17 cellular contexts compared by ENCODE assay signal in the genomic region with DNA sequence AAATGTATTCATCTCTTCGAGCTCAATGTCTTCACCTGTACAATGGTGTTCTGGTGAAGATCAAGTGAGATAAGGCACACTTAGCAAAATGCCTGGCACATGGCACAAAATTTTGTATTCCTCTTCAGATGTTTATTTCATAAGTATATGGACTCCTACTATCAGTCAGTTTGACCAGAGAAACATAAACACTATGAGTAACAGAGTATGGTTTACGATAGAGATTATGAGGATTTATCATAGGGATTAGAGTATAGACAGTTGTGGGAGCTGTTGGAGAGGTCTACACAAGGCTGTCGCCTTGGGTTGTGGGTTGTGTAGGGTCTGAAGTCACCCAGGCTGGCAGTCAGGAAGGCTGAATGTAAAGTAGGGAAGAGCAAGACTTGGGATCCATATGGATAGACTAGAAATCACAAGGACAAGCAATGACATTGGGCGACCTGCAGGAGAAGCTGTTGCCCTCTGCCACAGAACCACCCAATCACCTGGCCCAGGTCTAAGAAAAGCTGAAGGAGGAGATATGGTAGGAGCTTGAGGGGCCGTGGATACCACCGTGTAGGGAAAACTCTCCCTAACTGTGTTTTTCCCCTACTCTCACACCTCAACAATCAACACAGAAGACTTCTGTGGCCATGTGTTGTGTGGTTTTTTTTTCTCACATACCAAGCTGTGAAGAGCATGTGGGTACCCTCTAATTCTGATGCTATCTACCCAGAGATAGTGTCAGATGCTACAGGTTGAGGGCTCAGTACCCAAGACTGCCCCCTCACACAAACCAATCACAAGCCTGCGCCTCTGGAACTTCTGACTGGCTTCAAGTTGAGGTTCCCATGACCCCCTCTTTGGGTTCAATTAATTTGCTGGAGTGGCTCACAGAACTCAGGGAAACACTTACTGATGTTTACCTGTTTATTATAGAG.
DNase-seq lines count a peak whose midpoint lies in the region; ATAC-seq and TF ChIP-seq lines count a peak whose summit lies in the region.
"Had no signal": no experiment of that assay in that cellular context is flagged by ENCODE, and none has a peak within 500 bp of the region (broad histone marks: within the 10 kb centered on the region; RNA-seq: fewer than 3 reads in every experiment).

No MANE protein-coding gene starts in this region.

- no peaks in the 10 kb centered on the region for H4K20me1 ChIP-seq in SU-DHL-6 (ENCODE audit: low read depth, low read length)
- H4K20me1 ChIP-seq: BLaER1 had no signal

- H3K27ac Mint-ChIP-seq in stimulated activated memory B cell treated with anti-CD40 and anti-IgM and Interleukin-4, amounts not matched to agents 10 μg/mL and 1 μg/mL and 100 μg/mL, for 72 hours, result peak overlapping the region; percentile 3
- H3K27ac Mint-ChIP-seq in stimulated activated naive B cell treated with anti-CD40 and anti-IgM and Interleukin-4, amounts not matched to agents 10 μg/mL and 1 μg/mL and 100 μg/mL, for 72 hours, result no peak overlapping the region

- peaks cover 3% of the 10 kb centered on the region for H3K9me3 Mint-ChIP-seq in stimulated activated memory B cell treated with anti-CD40 and anti-IgM and Interleukin-4, amounts not matched to agents 10 μg/mL and 1 μg/mL and 100 μg/mL, for 72 hours
- H3K9me3 Mint-ChIP-seq in stimulated activated naive B cell treated with anti-CD40 and anti-IgM and Interleukin-4, amounts not matched to agents 10 μg/mL and 1 μg/mL and 100 μg/mL, for 72 hours, result peaks cover 2 to 11% of the 10 kb centered on the region in 2 donors

- H2AFZ ChIP-seq in SU-DHL-6 (ENCODE audit: low read depth, low read length, severe bottlenecking), result no peak overlapping the region

- H3K79me2 ChIP-seq in SU-DHL-6 (ENCODE audit: insufficient read depth, low read length), result no peaks in the 10 kb centered on the region

- no peak overlapping the region for H3K4me2 ChIP-seq in SU-DHL-6 (ENCODE audit: low read depth, low read length, poor library complexity, severe bottlenecking)
- H3K4me2 ChIP-seq: BLaER1 had no signal

- no peaks in the 10 kb centered on the region for H3K27me3 ChIP-seq in SU-DHL-6 (ENCODE audit: low read length)
- H3K27me3 ChIP-seq: BLaER1 had no signal

- peaks cover 13% of the 10 kb centered on the region for H3K36me3 Mint-ChIP-seq in stimulated activated memory B cell treated with anti-CD40 and anti-IgM and Interleukin-4, amounts not matched to agents 10 μg/mL and 1 μg/mL and 100 μg/mL, for 72 hours
- H3K36me3 Mint-ChIP-seq in stimulated activated naive B cell treated with anti-CD40 and anti-IgM and Interleukin-4, amounts not matched to agents 10 μg/mL and 1 μg/mL and 100 μg/mL, for 72 hours, result peaks cover 11 to 18% of the 10 kb centered on the region in 2 donors

- no peaks in the 10 kb centered on the region for H3K27me3 Mint-ChIP-seq in stimulated activated memory B cell treated with anti-CD40 and anti-IgM and Interleukin-4, amounts not matched to agents 10 μg/mL and 1 μg/mL and 100 μg/mL, for 72 hours
- no peaks in the 10 kb centered on the region for H3K27me3 Mint-ChIP-seq in stimulated activated naive B cell treated with anti-CD40 and anti-IgM and Interleukin-4, amounts not matched to agents 10 μg/mL and 1 μg/mL and 100 μg/mL, for 72 hours
- H3K27me3 Mint-ChIP-seq: T-helper 17 cell had no signal

- no peak overlapping the region for H3K4me3 Mint-ChIP-seq in stimulated activated memory B cell treated with anti-CD40 and anti-IgM and Interleukin-4, amounts not matched to agents 10 μg/mL and 1 μg/mL and 100 μg/mL, for 72 hours
- H3K4me3 Mint-ChIP-seq in stimulated activated naive B cell treated with anti-CD40 and anti-IgM and Interleukin-4, amounts not matched to agents 10 μg/mL and 1 μg/mL and 100 μg/mL, for 72 hours, result no peak overlapping the region
- H3K4me3 Mint-ChIP-seq: T-helper 17 cell had no signal

- peaks cover 43% of the 10 kb centered on the region for H3K4me1 Mint-ChIP-seq in stimulated activated memory B cell treated with anti-CD40 and anti-IgM and Interleukin-4, amounts not matched to agents 10 μg/mL and 1 μg/mL and 100 μg/mL, for 72 hours
- H3K4me1 Mint-ChIP-seq in stimulated activated naive B cell treated with anti-CD40 and anti-IgM and Interleukin-4, amounts not matched to agents 10 μg/mL and 1 μg/mL and 100 μg/mL, for 72 hours, result peaks cover 25 to 42% of the 10 kb centered on the region in 2 donors

- no peak overlapping the region for H3K4me3 ChIP-seq in SU-DHL-6 (ENCODE audit: insufficient read depth, low read length, poor library complexity, severe bottlenecking)
- H3K4me3 ChIP-seq: BLaER1, thoracic aorta had no signal

- peaks cover 19% of the 10 kb centered on the region; the same call in 1 of the 2 replicates for H3F3A ChIP-seq in SU-DHL-6 (ENCODE audit: insufficient read depth)

- H3K9me3 ChIP-seq in SU-DHL-6 (ENCODE audit: insufficient read depth, low read length), result no peaks in the 10 kb centered on the region
- H3K9me3 ChIP-seq: thoracic aorta had no signal

- peak; percentile 21 for TF ChIP-seq CTCF in GM12873 (IDR thresholded peaks at IDR 0.05; ENCODE audit: insufficient read depth, low read depth, low read length, missing control alignments)
- TF ChIP-seq CTCF in SU-DHL-6 (IDR thresholded peaks at IDR 0.05; ENCODE audit: insufficient read depth, low read length, poor library complexity, severe bottlenecking), result no peak

- peak; percentile 16 for DNase-seq in iPS DF 4.7 (ENCODE audit: extremely low read depth, low spot score)
- no peak for DNase-seq in stimulated activated naive B cell treated with anti-CD40 and anti-IgM and Interleukin-4, amounts not matched to agents 10 μg/mL and 1 μg/mL and 100 μg/mL, for 72 hours
- DNase-seq: activated CD8-positive, alpha-beta memory T cell treated with anti-CD3 and anti-CD28 coated beads, Interleukin-2, amount 50 U/mL, for 48 hours; central memory CD4-positive, alpha-beta T cell; left ventricle myocardium superior; NCI-H748 treated with DMSO at 0.1 percent for 48 hours; stimulated activated CD4-positive, alpha-beta T cell treated with anti-CD3 and anti-CD28 coated beads, Interleukin-15, amount 100 ng/mL, for 24 hours; T-helper 17 cell had no signal

- ATAC-seq in stimulated activated memory B cell treated with anti-CD40 and anti-IgM and Interleukin-4, amounts not matched to agents 10 μg/mL and 1 μg/mL and 100 μg/mL, for 72 hours, result no peak
- ATAC-seq in HG03280 (IDR thresholded peaks at IDR 0.05; ENCODE audit: unreplicated experiment), result no peak
- ATAC-seq in GM19328 (IDR thresholded peaks at IDR 0.05; ENCODE audit: unreplicated experiment), result no peak
- ATAC-seq in stimulated activated naive B cell treated with anti-CD40 and anti-IgM and Interleukin-4, amounts not matched to agents 10 μg/mL and 1 μg/mL and 100 μg/mL, for 72 hours (replicated peaks), result no peak
- ATAC-seq: activated CD4-positive, CD25-positive, alpha-beta regulatory T cell treated with anti-CD3 and anti-CD28 coated beads, Interleukin-2, amount 50 U/mL, for 24 hours; left ventricle myocardium superior; T-helper 17 cell had no signal

- H3K9ac ChIP-seq in SU-DHL-6 (ENCODE audit: low read length), result no peak overlapping the region
- H3K9ac ChIP-seq: BLaER1 had no signal

- H3K36me3 ChIP-seq in SU-DHL-6 (ENCODE audit: low read length), result no peaks in the 10 kb centered on the region
- H3K36me3 ChIP-seq: BLaER1, thoracic aorta had no signal

- H3K9me2 ChIP-seq in SU-DHL-6 (replicated peaks; ENCODE audit: insufficient read depth, low read length), result no peaks in the 10 kb centered on the region

- peak overlapping the region; percentile 61 for H3K27ac ChIP-seq in SU-DHL-6 (ENCODE audit: low read depth, low read length)
- H3K27ac ChIP-seq: BLaER1, RWPE1, thoracic aorta had no signal
